30 cellular contexts compared by ENCODE assay signal in genomic region chr2:114728372-114728771, GRCh38.
DNase-seq lines count a peak whose midpoint lies in the region; ATAC-seq, FAIRE-seq and TF ChIP-seq lines count a peak whose summit lies in the region.
"Had no signal": no experiment of that assay in that cellular context is flagged by ENCODE, and none has a peak within 500 bp of the region (broad histone marks: within the 10 kb centered on the region; RNA-seq: fewer than 3 reads in every experiment).

No MANE protein-coding gene starts in this region.

- TF ChIP-seq POLR2A in HepG2 (IDR thresholded peaks at IDR 0.05; ENCODE audit: insufficient read depth in 1 of 2, low read depth in 2 of 2, low read length in 2 of 2), result no peak

- TF ChIP-seq CTCF in hepatocyte (IDR thresholded peaks at IDR 0.05; ENCODE audit: poor library complexity), result no peak
- TF ChIP-seq CTCF in HepG2 (CRISPR knock-in tag; IDR thresholded peaks at IDR 0.05), result no peak

- no peak for TF ChIP-seq EP300 in HepG2 (IDR thresholded peaks at IDR 0.05; ENCODE audit: low read depth in 2 of 2, low read length in 2 of 2)
- TF ChIP-seq EP300 in HepG2 (CRISPR knock-in tag; IDR thresholded peaks at IDR 0.05; ENCODE audit: borderline replicate concordance), result no peak

- in situ Hi-C loops in HepG2 (cut with HindIII; ENCODE audit: extremely low pct_ligation_motif_present, low pct_unique_long_range_greater_than_20kb), result no loop called here

- H3K4me1 ChIP-seq in hepatocyte (ENCODE audit: insufficient read depth), result no peaks in the 10 kb centered on the region
- H3K4me1 ChIP-seq in HepG2 (ENCODE audit: insufficient read depth, low read length), result peaks cover 29% of the 10 kb centered on the region
- H3K4me1 ChIP-seq in small intestine (ENCODE audit: control insufficient read depth in 2 of 2, insufficient read depth in 1 of 2, low read depth in 1 of 2, low read length in 1 of 2), result no peaks in the 10 kb centered on the region
- H3K4me1 ChIP-seq: A549; BE2C; BLaER1; BLaER1 treated with 17β-estradiol and CSF1 and Interleukin-3, amounts not matched to agents 10 nM and 100 nM had no signal

- H3K9me3 ChIP-seq in hepatocyte (ENCODE audit: low read depth) (no peaks in the 10 kb centered on the region), HepG2 (ENCODE audit: low read length) (no peaks in the 10 kb centered on the region), small intestine (ENCODE audit: control insufficient read depth, low read depth) (no peaks in the 10 kb centered on the region)
- H3K9me3 ChIP-seq: A549; BE2C; BLaER1; BLaER1 treated with 17β-estradiol and CSF1 and Interleukin-3, amounts not matched to agents 10 nM and 100 nM; Caco-2 had no signal

- H3K27me3 ChIP-seq in hepatocyte, result no peaks in the 10 kb centered on the region
- no peaks in the 10 kb centered on the region for H3K27me3 ChIP-seq in HepG2 (ENCODE audit: control insufficient read depth in 1 of 2, insufficient read depth in 2 of 2, low read length in 2 of 2)
- peaks cover 0 to 2% of the 10 kb centered on the region in 2 donors for H3K27me3 ChIP-seq in small intestine (ENCODE audit: control insufficient read depth in 2 of 2, insufficient read depth in 2 of 2, low read length in 2 of 2)
- H3K27me3 ChIP-seq: BE2C; BLaER1; BLaER1 treated with 17β-estradiol and CSF1 and Interleukin-3, amounts not matched to agents 10 nM and 100 nM had no signal

- WGBS in hepatocyte (ENCODE audit: low lambda C conversion rate, missing lambda C conversion rate), result 47% methylated on average over 4 of the region's 4 CpGs
- WGBS in HepG2 (ENCODE audit: low lambda C conversion rate), result 1% methylated on average over 4 of the region's 4 CpGs
- 34 to 59% (median 34%) methylated on average over 4 of the region's 4 CpGs for WGBS in small intestine, 3 donors

- H3K9me2 ChIP-seq in hepatocyte (replicated peaks; ENCODE audit: insufficient read depth), result no peaks in the 10 kb centered on the region

- H3K27ac ChIP-seq in hepatocyte (no peak overlapping the region), HepG2 (ENCODE audit: extremely low read length, insufficient read depth, low read length) (no peak overlapping the region), small intestine (ENCODE audit: low read depth in 1 of 2, low read length in 1 of 2) (no peak overlapping the region)
- H3K27ac ChIP-seq: 22Rv1; A549; BLaER1; BLaER1 treated with 17β-estradiol and CSF1 and Interleukin-3, amounts not matched to agents 10 nM and 100 nM; C4-2B had no signal

- H4K20me1 ChIP-seq in hepatocyte (ENCODE audit: insufficient read depth, poor library complexity, severe bottlenecking), result no peaks in the 10 kb centered on the region
- H4K20me1 ChIP-seq in HepG2 (ENCODE audit: insufficient read depth, low read length), result no peaks in the 10 kb centered on the region
- H4K20me1 ChIP-seq: BLaER1; BLaER1 treated with 17β-estradiol and CSF1 and Interleukin-3, amounts not matched to agents 10 nM and 100 nM had no signal

- intact Hi-C loops in HepG2 (cut with micrococcal nuclease; ENCODE audit: unreplicated experiment), result no loop called here

- H2AFZ ChIP-seq in hepatocyte (no peak overlapping the region), HepG2 (ENCODE audit: low read length) (no peak overlapping the region)

- no peaks in the 10 kb centered on the region for H3K79me2 ChIP-seq in hepatocyte
- no peaks in the 10 kb centered on the region for H3K79me2 ChIP-seq in HepG2 (ENCODE audit: insufficient read depth, low read length)

- TF ChIP-seq RAD21 in HepG2 (CRISPR knock-in tag; IDR thresholded peaks at IDR 0.05), result no peak

- DNase-seq in hepatocyte (ENCODE audit: low spot score), result peak; percentile 8
- no peak for DNase-seq in left lobe of liver (ENCODE audit: low spot score)
- DNase-seq in HepG2 (ENCODE audit: low spot score), result peak; percentile 5
- DNase-seq in small intestine, result peak; percentile 2
- no peak for DNase-seq in activated CD4-positive, CD25-positive, alpha-beta regulatory T cell (lab: John Stamatoyannopoulos, UW)
- no peak for DNase-seq in NCI-H774 (lab: John Stamatoyannopoulos, UW)
- DNase-seq: 8988T; ACHN; AML-193; BE2C; Calu3; CD4-positive, alpha-beta memory T cell; CD4-positive, alpha-beta T cell; CD4-positive, CD25-positive, alpha-beta regulatory T cell; CD8-positive, alpha-beta memory T cell; CD8-positive, alpha-beta T cell; DMS 273 treated with DMSO at 0.1 percent for 48 hours; DMS79; DMS79 treated with DMSO at 0.1 percent for 48 hours; DND-41; EL had no signal

- H3K4me2 ChIP-seq in hepatocyte, result no peak overlapping the region
- peak overlapping the region; percentile 1; the same call in 1 of the 2 replicates for H3K4me2 ChIP-seq in HepG2 (ENCODE audit: low read depth, low read length)
- H3K4me2 ChIP-seq: A549; BLaER1; BLaER1 treated with 17β-estradiol and CSF1 and Interleukin-3, amounts not matched to agents 10 nM and 100 nM had no signal

- no peak overlapping the region for H3K9ac ChIP-seq in HepG2 (ENCODE audit: insufficient read depth, low read depth, low read length)
- H3K9ac ChIP-seq: BLaER1; BLaER1 treated with 17β-estradiol and CSF1 and Interleukin-3, amounts not matched to agents 10 nM and 100 nM had no signal

- POLR2A ChIA-PET in HepG2 (lab: Yijun Ruan, JAX), result no interaction called here

- ATAC-seq in left lobe of liver, result peak; percentile 78
- peak; percentile 72 for ATAC-seq in HepG2
- no peak for ATAC-seq in GM18873 (IDR thresholded peaks at IDR 0.05; ENCODE audit: low FRiP score, unreplicated experiment)
- no peak for ATAC-seq in GM21576 (IDR thresholded peaks at IDR 0.05; ENCODE audit: unreplicated experiment)
- ATAC-seq: CD8-positive, alpha-beta T cell had no signal

- CTCF ChIA-PET in HepG2 (lab: Yijun Ruan, JAX; ENCODE audit: low intra/inter-chr PET ratio, low total read pairs), result no interaction called here

- FAIRE-seq in HepG2 (lab: Jason Lieb, UNC) (no peak), small intestine (lab: Jason Lieb, UNC) (no peak)
- FAIRE-seq: A549, D721Med had no signal

- no TSS peak for BruUV-seq in HepG2 (replicated peaks; lab: Mats Ljungman, UMichigan)

- no peak overlapping the region for H3K4me3 ChIP-seq in hepatocyte
- no peak overlapping the region for H3K4me3 ChIP-seq in HepG2 (replicated peaks in 1 of 3; ENCODE audit: insufficient read depth in 1 of 3, low read depth in 2 of 3, low read length in 3 of 3)
- no peak overlapping the region for H3K4me3 ChIP-seq in small intestine (ENCODE audit: low read depth in 1 of 2, low read length in 2 of 2)
- H3K4me3 ChIP-seq: A549; BLaER1; BLaER1 treated with 17β-estradiol and CSF1 and Interleukin-3, amounts not matched to agents 10 nM and 100 nM had no signal

- H3K36me3 ChIP-seq in hepatocyte (replicated peaks; ENCODE audit: insufficient read depth, low read depth) (no peaks in the 10 kb centered on the region), HepG2 (replicated peaks in 1 of 2; ENCODE audit: control insufficient read depth in 1 of 2, insufficient read depth in 2 of 2, low read length in 2 of 2) (no peaks in the 10 kb centered on the region), small intestine (ENCODE audit: control insufficient read depth in 2 of 2, insufficient read depth in 2 of 2, low read length in 2 of 2) (no peaks in the 10 kb centered on the region)
- H3K36me3 ChIP-seq: BE2C; BLaER1; BLaER1 treated with 17β-estradiol and CSF1 and Interleukin-3, amounts not matched to agents 10 nM and 100 nM had no signal

TF ChIP-seq in HepG2, 621 proteins besides CTCF, POLR2A, EP300 and RAD21:
- TF ChIP-seq ZNF660 (CRISPR knock-in tag; IDR thresholded peaks at IDR 0.05; ENCODE audit: borderline replicate concordance, low read depth) (no peak), FOSL2 (CRISPR knock-in tag; IDR thresholded peaks at IDR 0.05) (0 out of 2 replicates have a peak, but pooled peaks have one; percentile 11), HNF4G (IDR thresholded peaks at IDR 0.05; ENCODE audit: borderline replicate concordance, low read depth, low read length) (peak; percentile 24; the same call in 1 of the 2 replicates), HNF4G (CRISPR knock-in tag; IDR thresholded peaks at IDR 0.05; ENCODE audit: borderline replicate concordance, low read depth) (no peak), ZMAT5 (CRISPR knock-in tag; IDR thresholded peaks at IDR 0.05; ENCODE audit: borderline replicate concordance, low read depth) (no peak), CREB1 (IDR thresholded peaks at IDR 0.05) (no peak), CREB1 (CRISPR knock-in tag; IDR thresholded peaks at IDR 0.05) (peak; percentile 19; the same call in 1 of the 2 replicates)

Comparison
In these comparisons a context has a peak if more than half of its experiments do, and no peak if none do; other contexts are left out.
1. DNase-seq: peak in hepatocyte (single experiment), HepG2 (single experiment) and small intestine (single experiment); none in left lobe of liver (single experiment), activated CD4-positive, CD25-positive, alpha-beta regulatory T cell (0 of 4) and NCI-H774 (single experiment).
2. ATAC-seq: peak in left lobe of liver (single experiment) and HepG2 (single experiment); none in GM18873 (single experiment) and GM21576 (single experiment).